Comparison of ENCODE assay signal across 9 cellular contexts in the genomic region with DNA sequence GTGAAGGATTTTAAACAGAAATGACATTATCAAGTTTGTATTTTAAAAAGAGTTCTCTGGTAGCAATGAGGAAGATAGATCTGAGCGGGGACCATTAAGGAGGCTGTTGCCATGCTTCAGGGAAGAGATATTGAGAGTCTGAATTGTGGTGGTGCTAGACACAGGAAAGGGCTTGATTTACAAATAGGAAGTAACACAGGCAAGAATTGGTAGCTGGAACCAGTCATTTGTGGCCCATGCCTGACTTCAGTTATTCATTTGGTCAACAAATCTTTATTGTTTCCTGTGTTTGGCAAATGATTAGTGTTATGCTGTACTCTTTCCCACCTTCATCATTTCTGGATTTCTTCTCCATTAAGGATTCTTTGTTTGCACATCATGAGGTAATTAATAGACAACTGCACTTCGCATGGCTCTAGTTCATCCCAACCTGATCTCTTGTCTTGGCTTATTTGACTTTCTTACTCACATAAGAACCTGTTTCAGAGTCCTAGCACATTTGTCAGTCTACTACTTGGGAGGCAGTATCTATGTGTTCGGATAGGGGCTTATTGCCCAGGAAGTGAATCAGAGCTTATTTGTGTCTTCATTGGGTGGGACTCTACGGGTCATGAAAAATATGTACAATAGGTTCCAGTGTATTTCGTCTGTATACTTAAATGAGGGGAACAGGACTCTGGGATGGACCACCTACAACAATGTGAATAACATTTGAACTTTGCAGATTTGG. TPM values are rescaled to one million over a fixed set of nuclear protein-coding genes. Genes with fewer than 3 reads are reported as not detected.
DNase-seq lines count a peak whose midpoint lies in the region; ATAC-seq, FAIRE-seq and TF ChIP-seq lines count a peak whose summit lies in the region.
"Had no signal": no experiment of that assay in that cellular context is flagged by ENCODE, and none has a peak within 500 bp of the region (broad histone marks: within the 10 kb centered on the region; RNA-seq: fewer than 3 reads in every experiment).

No MANE protein-coding gene starts in this region.

- H3K79me2 ChIP-seq in astrocyte (ENCODE audit: insufficient read depth, low read length) = peaks cover 4% of the 10 kb centered on the region

- H3K27me3 Mint-ChIP-seq in Calu3 (ENCODE audit: unreplicated experiment) (no peaks in the 10 kb centered on the region), astrocyte (ENCODE audit: low read depth, unreplicated experiment) (no peaks in the 10 kb centered on the region)
- no peaks in the 10 kb centered on the region for H3K27me3 Mint-ChIP-seq in naive thymus-derived CD8-positive, alpha-beta T cell

- WGBS in IMR-90 (ENCODE audit: extremely low coverage in 2 of 2, insufficient read length in 1 of 2), 2 experiments = 80% methylated on average over 1 of the region's 5 CpGs; no CpG with 5 or more reads in 1 of the 2 experiments

- BruUV-seq in Calu3 (replicated peaks; lab: Mats Ljungman, UMichigan) (no TSS peak), IMR-90 (replicated peaks; lab: Mats Ljungman, UMichigan) (no TSS peak)

- H3K9ac ChIP-seq in IMR-90 (ENCODE audit: low read depth, low read length) (no peak overlapping the region), astrocyte (ENCODE audit: low read length) (no peak overlapping the region)

- no peak overlapping the region for H2AK9ac ChIP-seq in IMR-90 (replicated peaks; ENCODE audit: low read depth, low read length, poor library complexity)

- H2BK15ac ChIP-seq in IMR-90 (ENCODE audit: low read depth, low read length) = peak overlapping the region; percentile 57; the same call in 2 of the 3 replicates

- no peak overlapping the region for H2AFZ ChIP-seq in IMR-90 (replicated peaks; ENCODE audit: low read length, poor library complexity)
- H2AFZ ChIP-seq in astrocyte (ENCODE audit: low read depth, low read length) = no peak overlapping the region

- no peak overlapping the region for H3K56ac ChIP-seq in IMR-90 (ENCODE audit: extremely low read depth, insufficient read depth, low read length)

- H3K9me3 ChIP-seq in IMR-90 (ENCODE audit: control insufficient read depth, insufficient read depth, low read length) = no peaks in the 10 kb centered on the region
- no peaks in the 10 kb centered on the region for H3K9me3 ChIP-seq in astrocyte (ENCODE audit: insufficient read depth, low read depth, low read length)

- H2BK20ac ChIP-seq in IMR-90 (ENCODE audit: low read depth, low read length) = peak overlapping the region; percentile 13; the same call in 1 of the 2 replicates

- no peak overlapping the region for H3K4me3 ChIP-seq in IMR-90 (ENCODE audit: insufficient read depth, low read depth, low read length)
- no peak overlapping the region for H3K4me3 ChIP-seq in astrocyte (ENCODE audit: insufficient read depth, low read depth, low read length)

- H4K8ac ChIP-seq in IMR-90 (ENCODE audit: low read depth in 2 of 2, low read length in 2 of 2) = no peak overlapping the region; a peak in 1 of 4 replicates

- peaks cover 6% of the 10 kb centered on the region for H3K4me1 ChIP-seq in IMR-90 (ENCODE audit: control insufficient read depth, insufficient read depth, low read length)
- peaks cover 19% of the 10 kb centered on the region for H3K4me1 ChIP-seq in astrocyte (ENCODE audit: insufficient read depth, low read length)

- no peak for FAIRE-seq in astrocyte (lab: Jason Lieb, UNC)
- FAIRE-seq in urothelium cell line (lab: Jason Lieb, UNC) = no peak

- dilution Hi-C loops in IMR-90 (cut with HindIII; ENCODE audit: low sequenced_read_pairs, unreplicated experiment) = no loop called here

- H3K36me3 Mint-ChIP-seq in Calu3 (ENCODE audit: insufficient read depth, unreplicated experiment) (no peaks in the 10 kb centered on the region), astrocyte (ENCODE audit: low read depth, unreplicated experiment) (no peaks in the 10 kb centered on the region)
- peaks cover 0 to 11% (median 7%) of the 10 kb centered on the region in 3 donors for H3K36me3 Mint-ChIP-seq in naive thymus-derived CD8-positive, alpha-beta T cell

- no peak overlapping the region for H3K4ac ChIP-seq in IMR-90 (ENCODE audit: low read depth, low read length)

- POLR2A ChIA-PET in IMR-90 (lab: Charles Lee; ENCODE audit: unreplicated experiment) = no interaction called here
- POLR2A ChIA-PET in naive thymus-derived CD8-positive, alpha-beta T cell (lab: Charles Lee) = no interaction called here

- no peak overlapping the region for H4K5ac ChIP-seq in IMR-90 (ENCODE audit: low read depth, low read length)

- H3K4me1 Mint-ChIP-seq in Calu3 (ENCODE audit: low read depth, unreplicated experiment) (peaks cover 44% of the 10 kb centered on the region), astrocyte (ENCODE audit: low read depth, unreplicated experiment) (no peaks in the 10 kb centered on the region)
- peaks cover 24 to 46% (median 31%) of the 10 kb centered on the region in 4 donors for H3K4me1 Mint-ChIP-seq in naive thymus-derived CD8-positive, alpha-beta T cell

- no peak for TF ChIP-seq CTCF in Calu3 (IDR thresholded peaks at IDR 0.05; ENCODE audit: unreplicated experiment)
- no peak for TF ChIP-seq CTCF in IMR-90 (conservative IDR thresholded peaks at IDR 0.05; ENCODE audit: low read depth, low read length)
- no peak for TF ChIP-seq CTCF in astrocyte (IDR thresholded peaks at IDR 0.05; ENCODE audit: insufficient read depth, low read depth, low read length)

- in situ Hi-C loops in IMR-90 (cut with MboI; ENCODE audit: low sequenced_read_pairs) = no loop called here

- H2BK120ac ChIP-seq in IMR-90 (ENCODE audit: low read depth, low read length) = peak overlapping the region; percentile 13; the same call in 1 of the 2 replicates

- 0 out of 2 replicates have a peak overlapping the region, but pooled peaks have one; percentile 11 for H3K14ac ChIP-seq in IMR-90 (replicated peaks; ENCODE audit: low read depth, low read length)

- H3K27ac Mint-ChIP-seq in Calu3 (ENCODE audit: unreplicated experiment) (peak overlapping the region; percentile 69), astrocyte (ENCODE audit: unreplicated experiment) (no peak overlapping the region)
- peak overlapping the region; percentile 7 to 89 (median 76) for H3K27ac Mint-ChIP-seq in naive thymus-derived CD8-positive, alpha-beta T cell

- H4K91ac ChIP-seq in IMR-90 (ENCODE audit: insufficient read depth, low read depth, low read length) = peak overlapping the region; percentile 10; the same call in 1 of the 2 replicates

- H3K27me3 ChIP-seq in IMR-90 (ENCODE audit: control insufficient read depth, insufficient read depth, low read length) (no peaks in the 10 kb centered on the region), astrocyte (ENCODE audit: insufficient read depth, low read length) (no peaks in the 10 kb centered on the region)

- H3K36me3 ChIP-seq in IMR-90 (ENCODE audit: control insufficient read depth, insufficient read depth, low read length) = no peaks in the 10 kb centered on the region
- H3K36me3 ChIP-seq in astrocyte (ENCODE audit: insufficient read depth, low read length) = no peaks in the 10 kb centered on the region

- TF ChIP-seq POLR2A in IMR-90 (IDR thresholded peaks at IDR 0.05; ENCODE audit: low read depth, low read length) = no peak

- H4K20me1 ChIP-seq in IMR-90 (ENCODE audit: insufficient read depth, low read length) = no peaks in the 10 kb centered on the region
- no peaks in the 10 kb centered on the region for H4K20me1 ChIP-seq in astrocyte (ENCODE audit: insufficient read depth, low read length)

- intact Hi-C loops in Calu3 (cut with micrococcal nuclease; ENCODE audit: unreplicated experiment) (loop anchor here (10.0 kb wide), 1 partner anchor 53 kb away; no protein-coding TSS in a partner anchor), IMR-90 (cut with micrococcal nuclease) (no loop called here)

- peaks cover 12 to 31% of the 10 kb centered on the region in 2 experiments; a peak in 3 of 4 replicates for H3K79me1 ChIP-seq in IMR-90 (ENCODE audit: low read depth in 1 of 2, low read length in 2 of 2)

- H3K27ac ChIP-seq in IMR-90 (ENCODE audit: insufficient read depth, low read length) (no peak overlapping the region), astrocyte (ENCODE audit: low read depth, low read length) (no peak overlapping the region)

- no peak overlapping the region for H3K4me2 ChIP-seq in IMR-90 (ENCODE audit: low read depth, low read length)
- H3K4me2 ChIP-seq in astrocyte (ENCODE audit: low read length) = peak overlapping the region; percentile 4

- H3K4me3 Mint-ChIP-seq in Calu3 (ENCODE audit: low read depth, unreplicated experiment) = no peak overlapping the region
- H3K4me3 Mint-ChIP-seq in astrocyte (ENCODE audit: unreplicated experiment) = no peak overlapping the region
- peak overlapping the region in 2 of 10 donors; percentile 13 to 44 for H3K4me3 Mint-ChIP-seq in naive thymus-derived CD8-positive, alpha-beta T cell

- H3K9me3 Mint-ChIP-seq in Calu3 (ENCODE audit: low read depth, unreplicated experiment) = no peaks in the 10 kb centered on the region
- no peaks in the 10 kb centered on the region for H3K9me3 Mint-ChIP-seq in astrocyte (ENCODE audit: unreplicated experiment)
- no peaks in the 10 kb centered on the region for H3K9me3 Mint-ChIP-seq in naive thymus-derived CD8-positive, alpha-beta T cell

- peaks cover 10% of the 10 kb centered on the region for H3K9me1 ChIP-seq in IMR-90 (ENCODE audit: insufficient read depth, low read length)

- DNase-seq in Calu3 = no peak
- DNase-seq in IMR-90 = no peak
- no peak for DNase-seq in astrocyte (ENCODE audit: low read depth)
- DNase-seq in naive thymus-derived CD8-positive, alpha-beta T cell = no peak
- no peak for DNase-seq in HUDEP-2 (lab: John Stamatoyannopoulos, UW; ENCODE audit: unreplicated experiment in 76 of 76)
- DNase-seq in urothelium cell line (ENCODE audit: low spot score) = no peak
- DNase-seq: NCI-H226 had no signal

- 0 out of 2 replicates have a peak overlapping the region, but pooled peaks have one; percentile 5 for H2AK5ac ChIP-seq in IMR-90 (ENCODE audit: low read depth, low read length)

- CTCF ChIA-PET in Calu3 (lab: Charles Lee) = no interaction called here
- CTCF ChIA-PET in IMR-90 (lab: Yijun Ruan, JAX) = no interaction called here

- TF ChIP-seq RAD21 in IMR-90 (IDR thresholded peaks at IDR 0.05; ENCODE audit: low read length) = no peak

- H3K23ac ChIP-seq in IMR-90 (ENCODE audit: low read depth, low read length) = no peak overlapping the region

- no peak overlapping the region for H2BK5ac ChIP-seq in IMR-90 (ENCODE audit: low read depth, low read length, poor library complexity, severe bottlenecking)

- ATAC-seq in IMR-90 (ENCODE audit: low read depth) (no peak), GM21390 (IDR thresholded peaks at IDR 0.05; ENCODE audit: unreplicated experiment) (no peak), esophagus mucosa (no peak)
- ATAC-seq in naive thymus-derived CD8-positive, alpha-beta T cell = no peak

- peak overlapping the region; percentile 23; the same call in 1 of the 2 replicates for H3K18ac ChIP-seq in IMR-90 (ENCODE audit: low read depth, low read length)

RNA-seq across cellular contexts. Expression of gene EEIG2, which starts 32.3 kb away (rescaled TPM):
- 7.9 and 13.6 TPM in 2 replicates for total RNA-seq in Calu3 (2022)
- total RNA-seq in IMR-90 (2012; rRNA removed) = 4.8 and 5.8 TPM in 2 replicates
- 1.4 and 1.7 TPM in 2 replicates for polyA plus RNA-seq in IMR-90 (2012; rRNA removed)
- 0.26 and 0.34 TPM in 2 replicates for polyA plus RNA-seq in IMR-90 (2012; cell fraction: cytosol; rRNA removed)
- 0.36 and 2.0 TPM in 2 replicates for polyA plus RNA-seq in IMR-90 (2012; cell fraction: nucleus; rRNA removed; ENCODE audit: low replicate concordance)
- total RNA-seq in astrocyte = 5.3 and 7.1 TPM in 2 replicates
- 10 to 100 TPM; 10.3 to 12.1 TPM for total RNA-seq in naive thymus-derived CD8-positive, alpha-beta T cell
- 1 to 10 TPM in 1 of 3 donors, under 1 TPM in 2; 0.48 to 2.4 (median 0.75) TPM for polyA plus RNA-seq in naive thymus-derived CD8-positive, alpha-beta T cell
- total RNA-seq in esophagus mucosa = 3.4 TPM
